ENCODE assay signal across 8 cellular contexts in the genomic region with DNA sequence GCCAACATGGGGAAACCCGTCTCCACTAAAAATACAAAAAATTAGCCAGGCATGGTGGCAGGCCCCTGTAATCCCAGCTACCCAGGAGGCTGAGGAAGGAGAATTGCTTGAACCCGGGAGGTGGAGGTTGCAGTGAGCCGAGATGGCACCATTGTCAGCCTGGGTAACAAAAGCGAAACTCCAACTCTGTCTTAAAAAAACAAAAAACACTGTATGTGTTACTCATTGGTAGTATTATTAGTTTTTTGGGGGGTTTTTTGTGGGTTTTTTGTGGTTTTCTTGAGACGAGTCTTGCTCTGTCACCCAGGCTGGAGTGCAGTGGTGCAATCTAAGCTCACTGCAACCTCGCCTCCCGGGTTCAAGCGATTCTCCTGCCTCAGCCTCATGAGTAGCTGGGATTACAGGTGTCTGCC. TPM values are rescaled to one million over a fixed set of nuclear protein-coding genes. Genes with fewer than 3 reads are reported as not detected.
A peak's percentile ranks its signal among the peaks of the same experiment; 100 is the strongest.
DNase-seq lines count a peak whose midpoint lies in the region; ATAC-seq and TF ChIP-seq lines count a peak whose summit lies in the region.
"Not testable (repeated sequence)": the region's sequence is repeated elsewhere in the genome, so short reads cannot be mapped to it uniquely, and the experiment has no call there.

No MANE protein-coding gene starts in this region.

- POLR2A ChIA-PET in OCI-LY7 (lab: Charles Lee) = interaction anchor here (0.8 to 1.5 kb wide), 2 partner anchors 9 to 14 kb away, joined by 3 read pairs; no protein-coding TSS in a partner anchor

- peaks cover 99% of the 10 kb centered on the region for H3K4me1 ChIP-seq in DOHH2 (ENCODE audit: control insufficient read depth, low read length)
- H3K4me1 ChIP-seq in OCI-LY7 (ENCODE audit: insufficient read depth, low read length, poor library complexity, severe bottlenecking) = peaks cover 34% of the 10 kb centered on the region

- BruUV-seq in OCI-LY7 (replicated peaks; lab: Mats Ljungman, UMichigan) = not testable (repeated sequence)

- CTCF ChIA-PET in OCI-LY7 (lab: Charles Lee; ENCODE audit: unreplicated experiment) = not testable (repeated sequence)

- intact Hi-C loops in OCI-LY7 (cut with micrococcal nuclease; ENCODE audit: unreplicated experiment) = not testable (repeated sequence)

- H3K79me2 ChIP-seq in DOHH2 (ENCODE audit: control insufficient read depth, low read length) = peaks cover 97% of the 10 kb centered on the region
- peaks cover 95% of the 10 kb centered on the region for H3K79me2 ChIP-seq in OCI-LY7 (ENCODE audit: insufficient read depth, low read depth, low read length)

- H3F3A ChIP-seq in DOHH2 (ENCODE audit: control insufficient read depth, insufficient read depth) = peaks cover 54% of the 10 kb centered on the region

- H3K4me3 ChIP-seq in DOHH2 (ENCODE audit: low read length) = peak overlapping the region; percentile 69
- peak overlapping the region; percentile 39 for H3K4me3 ChIP-seq in OCI-LY7 (ENCODE audit: low read depth, low read length, poor library complexity, severe bottlenecking)

- ATAC-seq in GM18907 (IDR thresholded peaks at IDR 0.05; ENCODE audit: unreplicated experiment) (peak; percentile 60), GM21447 (IDR thresholded peaks at IDR 0.05; ENCODE audit: unreplicated experiment) (peak; percentile 62), HG02885 (IDR thresholded peaks at IDR 0.05; ENCODE audit: poor library complexity, unreplicated experiment) (peak; percentile 58), HG03439 (IDR thresholded peaks at IDR 0.05; ENCODE audit: unreplicated experiment) (peak; percentile 61)

- not testable (repeated sequence) for H3K27me3 ChIP-seq in DOHH2 (ENCODE audit: control insufficient read depth, low read length)

- not testable (repeated sequence) for H4K20me1 ChIP-seq in DOHH2 (ENCODE audit: control insufficient read depth, insufficient read depth, low read depth, low read length); OCI-LY7 (ENCODE audit: insufficient read depth, low read length)

- H3K27ac ChIP-seq in DOHH2 (ENCODE audit: low read depth, low read length) (peak overlapping the region; percentile 99), OCI-LY7 (ENCODE audit: low read depth, low read length, poor library complexity, severe bottlenecking) (peak overlapping the region; percentile 18)

- not testable (repeated sequence) for TF ChIP-seq CTCF in DOHH2 (IDR thresholded peaks at IDR 0.05; ENCODE audit: low read depth, low read length, poor library complexity, severe bottlenecking); OCI-LY7 (conservative IDR thresholded peaks at IDR 0.05; ENCODE audit: low read length)

- not testable (repeated sequence) for DNase-seq in OCI-LY7 (ENCODE audit: low spot score)
- peak; percentile 79 for DNase-seq in activated effector memory CD4-positive, alpha-beta T cell treated with anti-CD3 and anti-CD28 coated beads, Interleukin-2, amount 50 U/mL, for 16 hours
- peak; percentile 32 for DNase-seq in stimulated activated CD4-positive, alpha-beta T cell treated with anti-CD3 and anti-CD28 coated beads, Interleukin-4, amount 100 ng/mL, for 1 hour

- H3K36me3 ChIP-seq in DOHH2 (ENCODE audit: control insufficient read depth, low read length) = peaks cover 53% of the 10 kb centered on the region
- peaks cover 64% of the 10 kb centered on the region for H3K36me3 ChIP-seq in OCI-LY7 (ENCODE audit: insufficient read depth, low read length)

- not testable (repeated sequence) for H3K9me3 ChIP-seq in DOHH2 (ENCODE audit: control insufficient read depth, insufficient read depth, low read length)
- H3K9me3 ChIP-seq in OCI-LY7 (ENCODE audit: low read length) = peaks cover 22% of the 10 kb centered on the region; the same call in 1 of the 2 replicates

- not testable (repeated sequence) for H2AFZ ChIP-seq in OCI-LY7 (ENCODE audit: low read length)

- H3K9me2 ChIP-seq in DOHH2 (replicated peaks; ENCODE audit: control insufficient read depth, low read length); OCI-LY7 (ENCODE audit: insufficient read depth, low read length): not testable (repeated sequence)

- H3K4me2 ChIP-seq in DOHH2 (ENCODE audit: low read length) (peak overlapping the region; percentile 78), OCI-LY7 (ENCODE audit: low read length) (peak overlapping the region; percentile 43)

RNA-seq across cellular contexts. Expression of a gene that starts 17.8 kb away (rescaled TPM):
- 23.8 and 35.5 TPM in 2 replicates for total RNA-seq in OCI-LY7 (2014; rRNA removed; shearing (Covaris generic))
- 73.2 and 79.4 TPM in 2 replicates for total RNA-seq in OCI-LY7 (2022)
